1 cellular context compared by ENCODE assay signal in genomic region chr10:69844698-69845097, GRCh38.
TF ChIP-seq lines count a peak whose summit lies in the region.

No MANE protein-coding gene starts in this region.

TF ChIP-seq in GM23338, 12 proteins besides CTCF, POLR2A, EP300 and RAD21 (continued from another document):
- TF ChIP-seq ZNF462 (CRISPR knock-in tag; IDR thresholded peaks at IDR 0.05) (no peak), EZH2 (IDR thresholded peaks at IDR 0.05; ENCODE audit: low read depth, unreplicated experiment) (no peak), STAT1 (IDR thresholded peaks at IDR 0.05; ENCODE audit: unreplicated experiment) (no peak), NANOG (IDR thresholded peaks at IDR 0.05; ENCODE audit: borderline replicate concordance) (no peak), POLR2AphosphoS5 (IDR thresholded peaks at IDR 0.05; ENCODE audit: low read depth) (no peak), JUNB (IDR thresholded peaks at IDR 0.05; ENCODE audit: unreplicated experiment) (no peak)
- TF ChIP-seq, protein P1, sequence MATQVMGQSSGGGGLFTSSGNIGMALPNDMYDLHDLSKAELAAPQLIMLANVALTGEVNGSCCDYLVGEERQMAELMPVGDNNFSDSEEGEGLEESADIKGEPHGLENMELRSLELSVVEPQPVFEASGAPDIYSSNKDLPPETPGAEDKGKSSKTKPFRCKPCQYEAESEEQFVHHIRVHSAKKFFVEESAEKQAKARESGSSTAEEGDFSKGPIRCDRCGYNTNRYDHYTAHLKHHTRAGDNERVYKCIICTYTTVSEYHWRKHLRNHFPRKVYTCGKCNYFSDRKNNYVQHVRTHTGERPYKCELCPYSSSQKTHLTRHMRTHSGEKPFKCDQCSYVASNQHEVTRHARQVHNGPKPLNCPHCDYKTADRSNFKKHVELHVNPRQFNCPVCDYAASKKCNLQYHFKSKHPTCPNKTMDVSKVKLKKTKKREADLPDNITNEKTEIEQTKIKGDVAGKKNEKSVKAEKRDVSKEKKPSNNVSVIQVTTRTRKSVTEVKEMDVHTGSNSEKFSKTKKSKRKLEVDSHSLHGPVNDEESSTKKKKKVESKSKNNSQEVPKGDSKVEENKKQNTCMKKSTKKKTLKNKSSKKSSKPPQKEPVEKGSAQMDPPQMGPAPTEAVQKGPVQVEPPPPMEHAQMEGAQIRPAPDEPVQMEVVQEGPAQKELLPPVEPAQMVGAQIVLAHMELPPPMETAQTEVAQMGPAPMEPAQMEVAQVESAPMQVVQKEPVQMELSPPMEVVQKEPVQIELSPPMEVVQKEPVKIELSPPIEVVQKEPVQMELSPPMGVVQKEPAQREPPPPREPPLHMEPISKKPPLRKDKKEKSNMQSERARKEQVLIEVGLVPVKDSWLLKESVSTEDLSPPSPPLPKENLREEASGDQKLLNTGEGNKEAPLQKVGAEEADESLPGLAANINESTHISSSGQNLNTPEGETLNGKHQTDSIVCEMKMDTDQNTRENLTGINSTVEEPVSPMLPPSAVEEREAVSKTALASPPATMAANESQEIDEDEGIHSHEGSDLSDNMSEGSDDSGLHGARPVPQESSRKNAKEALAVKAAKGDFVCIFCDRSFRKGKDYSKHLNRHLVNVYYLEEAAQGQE (IDR thresholded peaks at IDR 0.05; ENCODE audit: unreplicated experiment), result no peak
TF ChIP-seq in GM23338: peak in this region for 0.
